In genomic region chr9:70519912-70520724, GRCh38 we compare ENCODE assay signal across 8 cellular contexts.
DNase-seq lines count a peak whose midpoint lies in the region; ATAC-seq and TF ChIP-seq lines count a peak whose summit lies in the region.

No MANE protein-coding gene starts in this region.

- H3K27me3 ChIP-seq in stomach = no peaks in the 10 kb centered on the region

- H3K4me3 ChIP-seq in stomach = no peak overlapping the region

- TF ChIP-seq CTCF in GM10248 (IDR thresholded peaks at IDR 0.05; ENCODE audit: control extremely low read depth, extremely low read depth, low read depth, missing control alignments) (no peak), stomach (IDR thresholded peaks at IDR 0.05) (no peak)

- peak overlapping the region; percentile 47 for H3K27ac Mint-ChIP-seq in T-helper 2 cell treated with Interferon-gamma antibody and Interleukin-4, amounts not matched to agents 5 μg/mL and 100 μg/mL, for 36 hours
- peak overlapping the region in 1 of 2 donors; percentile 68 for H3K27ac Mint-ChIP-seq in effector memory CD8-positive, alpha-beta T cell

- H3K27ac ChIP-seq in stomach = no peak overlapping the region

- DNase-seq in GM10248 (ENCODE audit: extremely low spot score) = peak; percentile 48
- DNase-seq in T-helper 2 cell treated with Interferon-gamma antibody and Interleukin-4, amounts not matched to agents 5 μg/mL and 100 μg/mL, for 36 hours (ENCODE audit: low spot score) = peak; percentile 53
- no peak for DNase-seq in stomach
- no peak for DNase-seq in effector memory CD8-positive, alpha-beta T cell
- DNase-seq in putamen (ENCODE audit: low spot score) = no peak

- no peak for TF ChIP-seq EP300 in stomach (IDR thresholded peaks at IDR 0.05)

- intact Hi-C loops in stomach (cut with DNase I; ENCODE audit: low total_unique reads) = no loop called here

- H3K9me3 Mint-ChIP-seq in T-helper 2 cell treated with Interferon-gamma antibody and Interleukin-4, amounts not matched to agents 5 μg/mL and 100 μg/mL, for 36 hours = peaks cover 18% of the 10 kb centered on the region
- peaks cover 0 to 5% of the 10 kb centered on the region in 2 donors for H3K9me3 Mint-ChIP-seq in effector memory CD8-positive, alpha-beta T cell

- ATAC-seq in GM19025 (IDR thresholded peaks at IDR 0.05; ENCODE audit: low read depth, unreplicated experiment) (peak; percentile 86), HG02885 (IDR thresholded peaks at IDR 0.05; ENCODE audit: poor library complexity, unreplicated experiment) (peak; percentile 79), GM21423 (IDR thresholded peaks at IDR 0.05; ENCODE audit: unreplicated experiment) (no peak)
- ATAC-seq in effector memory CD8-positive, alpha-beta T cell (replicated peaks) = no peak

- POLR2A ChIA-PET in GM10248 (lab: Yijun Ruan, JAX) = no interaction called here

- peaks cover 0 to 4% (median 0%) of the 10 kb centered on the region in 4 donors for H3K9me3 ChIP-seq in stomach

- TF ChIP-seq POLR2A in stomach (IDR thresholded peaks at IDR 0.05) = no peak

- CTCF ChIA-PET in GM10248 (lab: Yijun Ruan, JAX) = interaction anchor here (0.7 to 1.3 kb wide), 3 partner anchors 14 to 58 kb away, joined by 3 read pairs; no protein-coding TSS in a partner anchor

- H3K36me3 Mint-ChIP-seq in T-helper 2 cell treated with Interferon-gamma antibody and Interleukin-4, amounts not matched to agents 5 μg/mL and 100 μg/mL, for 36 hours (ENCODE audit: low read depth) = no peaks in the 10 kb centered on the region
- H3K36me3 Mint-ChIP-seq in effector memory CD8-positive, alpha-beta T cell (ENCODE audit: insufficient read depth) = no peaks in the 10 kb centered on the region

- H3K36me3 ChIP-seq in stomach = no peaks in the 10 kb centered on the region

- peaks cover 30% of the 10 kb centered on the region for H3K4me1 Mint-ChIP-seq in T-helper 2 cell treated with Interferon-gamma antibody and Interleukin-4, amounts not matched to agents 5 μg/mL and 100 μg/mL, for 36 hours (ENCODE audit: low read depth)
- H3K4me1 Mint-ChIP-seq in effector memory CD8-positive, alpha-beta T cell (ENCODE audit: low read depth in 2 of 2) = no peaks in the 10 kb centered on the region

- H3K27me3 Mint-ChIP-seq in T-helper 2 cell treated with Interferon-gamma antibody and Interleukin-4, amounts not matched to agents 5 μg/mL and 100 μg/mL, for 36 hours (ENCODE audit: low read depth) = no peaks in the 10 kb centered on the region
- H3K27me3 Mint-ChIP-seq in effector memory CD8-positive, alpha-beta T cell = peaks cover 0 to 6% of the 10 kb centered on the region in 2 donors

- 70 to 80% (median 75%) methylated on average over 11 of the region's 11 CpGs for WGBS in stomach, 5 donors

- H3K4me1 ChIP-seq in stomach = no peaks in the 10 kb centered on the region

- peak overlapping the region; percentile 65 for H3K4me3 Mint-ChIP-seq in T-helper 2 cell treated with Interferon-gamma antibody and Interleukin-4, amounts not matched to agents 5 μg/mL and 100 μg/mL, for 36 hours
- H3K4me3 Mint-ChIP-seq in effector memory CD8-positive, alpha-beta T cell = no peak overlapping the region

Comparison
In these comparisons a context has a peak if more than half of its experiments do, and no peak if none do; other contexts are left out.
1. DNase-seq: peak in GM10248 (single experiment) and T-helper 2 cell treated with Interferon-gamma antibody and Interleukin-4, amounts not matched to agents 5 μg/mL and 100 μg/mL, for 36 hours (single experiment); none in stomach (single experiment), effector memory CD8-positive, alpha-beta T cell (0 of 3) and putamen (single experiment).
2. ATAC-seq: peak in GM19025 (single experiment) and HG02885 (single experiment); none in GM21423 (single experiment) and effector memory CD8-positive, alpha-beta T cell (single experiment).